In the genomic region with DNA sequence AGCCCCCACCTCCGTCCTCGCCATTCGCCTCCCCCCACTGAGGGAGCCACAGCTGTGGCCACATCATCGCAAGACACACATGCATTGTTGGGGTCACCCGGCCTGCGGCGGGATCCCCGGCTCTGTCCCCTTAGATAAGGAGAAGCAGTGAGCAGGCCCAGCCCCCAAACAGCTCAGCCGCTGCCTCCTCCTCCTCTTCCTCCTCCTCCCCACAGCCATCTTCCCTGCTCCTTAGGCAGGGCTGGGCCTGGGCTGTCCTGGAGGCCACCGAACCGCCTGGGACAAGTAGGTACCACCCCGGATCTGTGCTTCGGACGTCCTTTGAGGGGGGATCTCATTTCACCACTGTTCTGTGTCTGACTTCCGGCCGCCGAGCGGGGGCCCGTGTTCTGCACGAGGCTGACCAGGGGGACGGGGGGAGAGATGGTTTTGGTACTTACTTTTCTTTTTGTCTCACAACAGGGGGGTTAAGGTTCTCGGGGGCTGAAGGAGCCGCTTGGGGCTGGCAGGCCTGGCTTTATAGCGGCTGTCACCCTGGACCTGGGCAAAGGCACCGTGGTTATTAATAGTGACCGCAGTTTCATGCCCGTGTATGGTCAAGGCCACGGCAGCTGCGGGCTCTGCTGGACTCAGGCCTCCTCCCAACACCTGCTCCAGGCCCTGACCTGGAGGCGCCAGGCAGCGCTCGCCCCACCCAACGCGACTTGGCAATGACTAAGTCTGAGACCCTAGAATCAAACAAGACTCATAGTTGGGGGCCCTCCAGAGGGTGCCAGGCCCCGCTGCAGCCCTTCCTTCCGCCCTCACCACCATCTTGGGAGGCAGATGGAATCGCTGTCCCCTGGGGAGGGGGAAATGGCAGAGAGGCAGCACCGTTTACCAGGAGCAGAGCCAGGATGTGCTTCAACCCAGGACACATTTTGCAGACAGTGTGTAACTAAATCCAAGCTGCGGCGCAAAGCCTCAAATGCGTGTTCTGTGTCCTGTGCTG, we compare ENCODE assay signal across 1 cellular context.
TF ChIP-seq lines count a peak whose summit lies in the region.

No MANE protein-coding gene starts in this region.

TF ChIP-seq in K562, 482 proteins besides CTCF, POLR2A, EP300 and RAD21 (continued from another document):
- peak; percentile 13 to 49; a peak in 3 of 4 replicates for TF ChIP-seq MAZ (CRISPR knock-in tag; conservative IDR thresholded peaks at IDR 0.05 in 1 of 2, IDR thresholded peaks at IDR 0.05 in 1 of 2)
- TF ChIP-seq MBD2 (IDR thresholded peaks at IDR 0.05; ENCODE audit: borderline replicate concordance, low read depth) = peak; percentile 21
- TF ChIP-seq NFE2 (IDR thresholded peaks at IDR 0.05; ENCODE audit: low read depth) = 0 out of 2 replicates have a peak, but pooled peaks have one; percentile 5
- peak; percentile 85 for TF ChIP-seq TEAD4 (IDR thresholded peaks at IDR 0.05; ENCODE audit: low read length)
- TF ChIP-seq TEAD4 (CRISPR knock-in tag; IDR thresholded peaks at IDR 0.05; ENCODE audit: borderline replicate concordance) = no peak
- peak; percentile 31; the same call in 1 of the 2 replicates for TF ChIP-seq FOSL1 (tag; conservative IDR thresholded peaks at IDR 0.05)
- TF ChIP-seq, protein P1, sequence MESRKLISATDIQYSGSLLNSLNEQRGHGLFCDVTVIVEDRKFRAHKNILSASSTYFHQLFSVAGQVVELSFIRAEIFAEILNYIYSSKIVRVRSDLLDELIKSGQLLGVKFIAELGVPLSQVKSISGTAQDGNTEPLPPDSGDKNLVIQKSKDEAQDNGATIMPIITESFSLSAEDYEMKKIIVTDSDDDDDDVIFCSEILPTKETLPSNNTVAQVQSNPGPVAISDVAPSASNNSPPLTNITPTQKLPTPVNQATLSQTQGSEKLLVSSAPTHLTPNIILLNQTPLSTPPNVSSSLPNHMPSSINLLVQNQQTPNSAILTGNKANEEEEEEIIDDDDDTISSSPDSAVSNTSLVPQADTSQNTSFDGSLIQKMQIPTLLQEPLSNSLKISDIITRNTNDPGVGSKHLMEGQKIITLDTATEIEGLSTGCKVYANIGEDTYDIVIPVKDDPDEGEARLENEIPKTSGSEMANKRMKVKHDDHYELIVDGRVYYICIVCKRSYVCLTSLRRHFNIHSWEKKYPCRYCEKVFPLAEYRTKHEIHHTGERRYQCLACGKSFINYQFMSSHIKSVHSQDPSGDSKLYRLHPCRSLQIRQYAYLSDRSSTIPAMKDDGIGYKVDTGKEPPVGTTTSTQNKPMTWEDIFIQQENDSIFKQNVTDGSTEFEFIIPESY (CRISPR knock-in tag; IDR thresholded peaks at IDR 0.05) = peak; percentile 65; the same call in 1 of the 2 replicates
- TF ChIP-seq SRF (CRISPR knock-in tag; IDR thresholded peaks at IDR 0.05) = peak in 1 of 2 experiments; percentile 70; a peak in 2 of 4 replicates
- TF ChIP-seq KLF16 (IDR thresholded peaks at IDR 0.05) = peak; percentile 91
- peak; percentile 68 for TF ChIP-seq CXXC5 (CRISPR knock-in tag; IDR thresholded peaks at IDR 0.05)
- 0 out of 2 replicates have a peak, but pooled peaks have one; percentile 55 for TF ChIP-seq FOXK1 (CRISPR knock-in tag; IDR thresholded peaks at IDR 0.05; ENCODE audit: borderline replicate concordance)
- peak; percentile 77 for TF ChIP-seq DPF2 (IDR thresholded peaks at IDR 0.05)
- TF ChIP-seq CREM (IDR thresholded peaks at IDR 0.05; ENCODE audit: low read depth) = peak; percentile 76
- TF ChIP-seq, protein P2, sequence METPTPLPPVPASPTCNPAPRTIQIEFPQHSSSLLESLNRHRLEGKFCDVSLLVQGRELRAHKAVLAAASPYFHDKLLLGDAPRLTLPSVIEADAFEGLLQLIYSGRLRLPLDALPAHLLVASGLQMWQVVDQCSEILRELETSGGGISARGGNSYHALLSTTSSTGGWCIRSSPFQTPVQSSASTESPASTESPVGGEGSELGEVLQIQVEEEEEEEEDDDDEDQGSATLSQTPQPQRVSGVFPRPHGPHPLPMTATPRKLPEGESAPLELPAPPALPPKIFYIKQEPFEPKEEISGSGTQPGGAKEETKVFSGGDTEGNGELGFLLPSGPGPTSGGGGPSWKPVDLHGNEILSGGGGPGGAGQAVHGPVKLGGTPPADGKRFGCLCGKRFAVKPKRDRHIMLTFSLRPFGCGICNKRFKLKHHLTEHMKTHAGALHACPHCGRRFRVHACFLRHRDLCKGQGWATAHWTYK (CRISPR knock-in tag; IDR thresholded peaks at IDR 0.05) = peak; percentile 20; the same call in 1 of the 2 replicates
- TF ChIP-seq STAT5A (IDR thresholded peaks at IDR 0.05; ENCODE audit: borderline replicate concordance, low read length) = peak; percentile 55; the same call in 1 of the 2 replicates
- TF ChIP-seq, protein P3, sequence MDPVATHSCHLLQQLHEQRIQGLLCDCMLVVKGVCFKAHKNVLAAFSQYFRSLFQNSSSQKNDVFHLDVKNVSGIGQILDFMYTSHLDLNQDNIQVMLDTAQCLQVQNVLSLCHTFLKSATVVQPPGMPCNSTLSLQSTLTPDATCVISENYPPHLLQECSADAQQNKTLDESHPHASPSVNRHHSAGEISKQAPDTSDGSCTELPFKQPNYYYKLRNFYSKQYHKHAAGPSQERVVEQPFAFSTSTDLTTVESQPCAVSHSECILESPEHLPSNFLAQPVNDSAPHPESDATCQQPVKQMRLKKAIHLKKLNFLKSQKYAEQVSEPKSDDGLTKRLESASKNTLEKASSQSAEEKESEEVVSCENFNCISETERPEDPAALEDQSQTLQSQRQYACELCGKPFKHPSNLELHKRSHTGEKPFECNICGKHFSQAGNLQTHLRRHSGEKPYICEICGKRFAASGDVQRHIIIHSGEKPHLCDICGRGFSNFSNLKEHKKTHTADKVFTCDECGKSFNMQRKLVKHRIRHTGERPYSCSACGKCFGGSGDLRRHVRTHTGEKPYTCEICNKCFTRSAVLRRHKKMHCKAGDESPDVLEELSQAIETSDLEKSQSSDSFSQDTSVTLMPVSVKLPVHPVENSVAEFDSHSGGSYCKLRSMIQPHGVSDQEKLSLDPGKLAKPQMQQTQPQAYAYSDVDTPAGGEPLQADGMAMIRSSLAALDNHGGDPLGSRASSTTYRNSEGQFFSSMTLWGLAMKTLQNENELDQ (CRISPR knock-in tag; IDR thresholded peaks at IDR 0.05; ENCODE audit: borderline replicate concordance) = peak; percentile 80; the same call in 1 of the 2 replicates
- no peak; the same call in 1 of the 2 replicates for TF ChIP-seq GATAD2B (IDR thresholded peaks at IDR 0.05; ENCODE audit: borderline replicate concordance)
- no peak for TF ChIP-seq GTF2F1 (IDR thresholded peaks at IDR 0.05; ENCODE audit: low read depth, low read length)
- TF ChIP-seq KDM5B (IDR thresholded peaks at IDR 0.05; ENCODE audit: insufficient replicate concordance, low read depth, low read length) = peak; percentile 68
- TF ChIP-seq RBM17 (IDR thresholded peaks at IDR 0.05; ENCODE audit: borderline replicate concordance, low read depth, low read length) = no peak
- TF ChIP-seq BCL6 (CRISPR knock-in tag; IDR thresholded peaks at IDR 0.05) = no peak
- TF ChIP-seq, protein P4, sequence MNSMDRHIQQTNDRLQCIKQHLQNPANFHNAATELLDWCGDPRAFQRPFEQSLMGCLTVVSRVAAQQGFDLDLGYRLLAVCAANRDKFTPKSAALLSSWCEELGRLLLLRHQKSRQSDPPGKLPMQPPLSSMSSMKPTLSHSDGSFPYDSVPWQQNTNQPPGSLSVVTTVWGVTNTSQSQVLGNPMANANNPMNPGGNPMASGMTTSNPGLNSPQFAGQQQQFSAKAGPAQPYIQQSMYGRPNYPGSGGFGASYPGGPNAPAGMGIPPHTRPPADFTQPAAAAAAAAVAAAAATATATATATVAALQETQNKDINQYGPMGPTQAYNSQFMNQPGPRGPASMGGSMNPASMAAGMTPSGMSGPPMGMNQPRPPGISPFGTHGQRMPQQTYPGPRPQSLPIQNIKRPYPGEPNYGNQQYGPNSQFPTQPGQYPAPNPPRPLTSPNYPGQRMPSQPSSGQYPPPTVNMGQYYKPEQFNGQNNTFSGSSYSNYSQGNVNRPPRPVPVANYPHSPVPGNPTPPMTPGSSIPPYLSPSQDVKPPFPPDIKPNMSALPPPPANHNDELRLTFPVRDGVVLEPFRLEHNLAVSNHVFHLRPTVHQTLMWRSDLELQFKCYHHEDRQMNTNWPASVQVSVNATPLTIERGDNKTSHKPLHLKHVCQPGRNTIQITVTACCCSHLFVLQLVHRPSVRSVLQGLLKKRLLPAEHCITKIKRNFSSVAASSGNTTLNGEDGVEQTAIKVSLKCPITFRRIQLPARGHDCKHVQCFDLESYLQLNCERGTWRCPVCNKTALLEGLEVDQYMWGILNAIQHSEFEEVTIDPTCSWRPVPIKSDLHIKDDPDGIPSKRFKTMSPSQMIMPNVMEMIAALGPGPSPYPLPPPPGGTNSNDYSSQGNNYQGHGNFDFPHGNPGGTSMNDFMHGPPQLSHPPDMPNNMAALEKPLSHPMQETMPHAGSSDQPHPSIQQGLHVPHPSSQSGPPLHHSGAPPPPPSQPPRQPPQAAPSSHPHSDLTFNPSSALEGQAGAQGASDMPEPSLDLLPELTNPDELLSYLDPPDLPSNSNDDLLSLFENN (IDR thresholded peaks at IDR 0.05; ENCODE audit: low read depth in 2 of 2, low read length in 2 of 2) = 0 out of 4 replicates have a peak, but pooled peaks of 1 of the 2 experiments have one; percentile 57
- TF ChIP-seq HMGN3 (IDR thresholded peaks at IDR 0.05; ENCODE audit: borderline replicate concordance, extremely low read depth, insufficient read length, low read depth, low read length) = peak; percentile 79
- TF ChIP-seq, protein P5, sequence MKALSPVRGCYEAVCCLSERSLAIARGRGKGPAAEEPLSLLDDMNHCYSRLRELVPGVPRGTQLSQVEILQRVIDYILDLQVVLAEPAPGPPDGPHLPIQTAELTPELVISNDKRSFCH (CRISPR knock-in tag; IDR thresholded peaks at IDR 0.05) = no peak
- TF ChIP-seq, protein P5 (tag; IDR thresholded peaks at IDR 0.05) = 0 out of 2 replicates have a peak, but pooled peaks have one; percentile 38
- 0 out of 2 replicates have a peak, but pooled peaks have one; percentile 50 for TF ChIP-seq NR2C2 (CRISPR knock-in tag; IDR thresholded peaks at IDR 0.05)
- no peak for TF ChIP-seq NR2C2 (tag; IDR thresholded peaks at IDR 0.05)
- peak; percentile 62 to 74; a peak in 2 of 4 replicates for TF ChIP-seq TRIM24 (IDR thresholded peaks at IDR 0.05)
- peak; percentile 94 for TF ChIP-seq CBFA2T2 (conservative IDR thresholded peaks at IDR 0.05)
- peak; percentile 35; the same call in 1 of the 2 replicates for TF ChIP-seq SUPT5H (IDR thresholded peaks at IDR 0.05)
- TF ChIP-seq TBL1XR1 (IDR thresholded peaks at IDR 0.05; ENCODE audit: low read length in 2 of 2) = peak in 1 of 2 experiments; percentile 42; a peak in 1 of 4 replicates
- TF ChIP-seq TCF3 (CRISPR knock-in tag; IDR thresholded peaks at IDR 0.05) = peak; percentile 86
- TF ChIP-seq ZNF79 (CRISPR knock-in tag; IDR thresholded peaks at IDR 0.05; ENCODE audit: low read depth) = no peak
- peak; percentile 98 for TF ChIP-seq ZNF263 (CRISPR knock-in tag; IDR thresholded peaks at IDR 0.05; ENCODE audit: borderline replicate concordance)
- TF ChIP-seq HDGF (IDR thresholded peaks at IDR 0.05) = no peak; the same call in 1 of the 2 replicates
- TF ChIP-seq DIDO1 (tag; IDR thresholded peaks at IDR 0.05; ENCODE audit: low read depth) = no peak
- TF ChIP-seq SMAD4 (CRISPR knock-in tag; conservative IDR thresholded peaks at IDR 0.05) = peak; percentile 64
- no peak for TF ChIP-seq ESRRA (IDR thresholded peaks at IDR 0.05; ENCODE audit: borderline replicate concordance, low read depth)
- TF ChIP-seq, protein P6, sequence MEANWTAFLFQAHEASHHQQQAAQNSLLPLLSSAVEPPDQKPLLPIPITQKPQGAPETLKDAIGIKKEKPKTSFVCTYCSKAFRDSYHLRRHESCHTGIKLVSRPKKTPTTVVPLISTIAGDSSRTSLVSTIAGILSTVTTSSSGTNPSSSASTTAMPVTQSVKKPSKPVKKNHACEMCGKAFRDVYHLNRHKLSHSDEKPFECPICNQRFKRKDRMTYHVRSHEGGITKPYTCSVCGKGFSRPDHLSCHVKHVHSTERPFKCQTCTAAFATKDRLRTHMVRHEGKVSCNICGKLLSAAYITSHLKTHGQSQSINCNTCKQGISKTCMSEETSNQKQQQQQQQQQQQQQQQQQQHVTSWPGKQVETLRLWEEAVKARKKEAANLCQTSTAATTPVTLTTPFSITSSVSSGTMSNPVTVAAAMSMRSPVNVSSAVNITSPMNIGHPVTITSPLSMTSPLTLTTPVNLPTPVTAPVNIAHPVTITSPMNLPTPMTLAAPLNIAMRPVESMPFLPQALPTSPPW (CRISPR knock-in tag; IDR thresholded peaks at IDR 0.05) = peak; percentile 72; the same call in 1 of the 2 replicates
- no peak for TF ChIP-seq SAFB2 (IDR thresholded peaks at IDR 0.05; ENCODE audit: borderline replicate concordance, low read depth, low read length, severe bottlenecking)
- TF ChIP-seq PML (IDR thresholded peaks at IDR 0.05; ENCODE audit: low read length) = 0 out of 2 replicates have a peak, but pooled peaks have one; percentile 36
- TF ChIP-seq POLR2AphosphoS2 (IDR thresholded peaks at IDR 0.05; ENCODE audit: low read length) = no peak
- peak; percentile 79 for TF ChIP-seq ZFX (CRISPR knock-in tag; IDR thresholded peaks at IDR 0.05)
- peak; percentile 39 for TF ChIP-seq POLR2B (IDR thresholded peaks at IDR 0.05; ENCODE audit: low read depth, partially characterized antibody)
- TF ChIP-seq, protein P7, sequence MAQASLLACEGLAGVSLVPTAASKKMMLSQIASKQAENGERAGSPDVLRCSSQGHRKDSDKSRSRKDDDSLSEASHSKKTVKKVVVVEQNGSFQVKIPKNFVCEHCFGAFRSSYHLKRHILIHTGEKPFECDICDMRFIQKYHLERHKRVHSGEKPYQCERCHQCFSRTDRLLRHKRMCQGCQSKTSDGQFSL (CRISPR knock-in tag; IDR thresholded peaks at IDR 0.05) = peak; percentile 75; the same call in 1 of the 2 replicates
- TF ChIP-seq, protein P7 (tag; IDR thresholded peaks at IDR 0.05) = no peak
- TF ChIP-seq YY1 (IDR thresholded peaks at IDR 0.05; ENCODE audit: borderline replicate concordance in 1 of 3, control insufficient read depth in 1 of 3, extremely low read depth in 1 of 3, insufficient read depth in 3 of 3, insufficient read length in 1 of 3, insufficient replicate concordance in 2 of 3, low read depth in 1 of 3, low read length in 2 of 3) = peak in 2 of 3 experiments; percentile 36 to 80
- TF ChIP-seq ETV1 (tag; conservative IDR thresholded peaks at IDR 0.05; ENCODE audit: low read depth) = peak; percentile 61
- peak; percentile 38 for TF ChIP-seq TAF1 (IDR thresholded peaks at IDR 0.05; ENCODE audit: control insufficient read depth, extremely low read depth, insufficient read depth, low read length, severe bottlenecking)
